Comparison of ENCODE assay signal across 1 cellular context in the genomic region with DNA sequence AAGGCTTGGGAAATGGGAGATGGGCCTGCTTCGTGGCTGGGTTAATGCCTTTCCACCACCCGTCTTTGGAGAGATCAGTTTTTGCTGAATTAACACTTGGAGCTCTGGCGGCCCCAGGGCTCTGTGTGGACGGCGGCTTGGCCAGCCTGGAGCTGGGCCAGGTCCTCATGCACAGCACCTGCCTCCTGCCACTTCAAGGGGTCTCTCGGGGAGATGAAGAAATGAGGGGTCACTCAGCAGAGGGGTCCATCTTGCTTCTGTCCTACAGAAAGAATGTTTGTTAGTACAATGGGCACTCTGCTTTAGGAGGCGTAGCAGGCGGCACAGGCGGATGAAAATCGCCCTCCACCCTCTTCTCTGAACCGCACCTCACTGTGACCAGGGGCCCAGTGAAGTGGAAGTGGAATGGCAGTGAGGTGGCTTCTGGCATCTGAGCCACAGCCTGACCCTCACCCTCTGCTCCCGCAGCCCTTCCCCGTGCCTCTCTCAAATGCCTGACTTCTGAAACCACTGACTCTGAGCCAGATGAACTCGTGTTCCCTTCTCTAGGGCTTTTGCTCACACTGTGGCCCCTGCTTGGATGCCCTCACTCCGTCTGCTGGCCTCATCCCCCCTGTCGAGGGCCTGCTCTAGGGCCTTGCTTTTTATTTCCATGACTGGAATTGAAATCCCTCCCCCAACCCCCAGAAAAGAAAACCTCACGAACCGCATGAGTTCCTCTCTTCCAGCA.
TF ChIP-seq lines count a peak whose summit lies in the region.

No MANE protein-coding gene starts in this region.

TF ChIP-seq in GM23338, 12 proteins besides CTCF, POLR2A, EP300 and RAD21 (continued from another document):
- TF ChIP-seq, protein P1, sequence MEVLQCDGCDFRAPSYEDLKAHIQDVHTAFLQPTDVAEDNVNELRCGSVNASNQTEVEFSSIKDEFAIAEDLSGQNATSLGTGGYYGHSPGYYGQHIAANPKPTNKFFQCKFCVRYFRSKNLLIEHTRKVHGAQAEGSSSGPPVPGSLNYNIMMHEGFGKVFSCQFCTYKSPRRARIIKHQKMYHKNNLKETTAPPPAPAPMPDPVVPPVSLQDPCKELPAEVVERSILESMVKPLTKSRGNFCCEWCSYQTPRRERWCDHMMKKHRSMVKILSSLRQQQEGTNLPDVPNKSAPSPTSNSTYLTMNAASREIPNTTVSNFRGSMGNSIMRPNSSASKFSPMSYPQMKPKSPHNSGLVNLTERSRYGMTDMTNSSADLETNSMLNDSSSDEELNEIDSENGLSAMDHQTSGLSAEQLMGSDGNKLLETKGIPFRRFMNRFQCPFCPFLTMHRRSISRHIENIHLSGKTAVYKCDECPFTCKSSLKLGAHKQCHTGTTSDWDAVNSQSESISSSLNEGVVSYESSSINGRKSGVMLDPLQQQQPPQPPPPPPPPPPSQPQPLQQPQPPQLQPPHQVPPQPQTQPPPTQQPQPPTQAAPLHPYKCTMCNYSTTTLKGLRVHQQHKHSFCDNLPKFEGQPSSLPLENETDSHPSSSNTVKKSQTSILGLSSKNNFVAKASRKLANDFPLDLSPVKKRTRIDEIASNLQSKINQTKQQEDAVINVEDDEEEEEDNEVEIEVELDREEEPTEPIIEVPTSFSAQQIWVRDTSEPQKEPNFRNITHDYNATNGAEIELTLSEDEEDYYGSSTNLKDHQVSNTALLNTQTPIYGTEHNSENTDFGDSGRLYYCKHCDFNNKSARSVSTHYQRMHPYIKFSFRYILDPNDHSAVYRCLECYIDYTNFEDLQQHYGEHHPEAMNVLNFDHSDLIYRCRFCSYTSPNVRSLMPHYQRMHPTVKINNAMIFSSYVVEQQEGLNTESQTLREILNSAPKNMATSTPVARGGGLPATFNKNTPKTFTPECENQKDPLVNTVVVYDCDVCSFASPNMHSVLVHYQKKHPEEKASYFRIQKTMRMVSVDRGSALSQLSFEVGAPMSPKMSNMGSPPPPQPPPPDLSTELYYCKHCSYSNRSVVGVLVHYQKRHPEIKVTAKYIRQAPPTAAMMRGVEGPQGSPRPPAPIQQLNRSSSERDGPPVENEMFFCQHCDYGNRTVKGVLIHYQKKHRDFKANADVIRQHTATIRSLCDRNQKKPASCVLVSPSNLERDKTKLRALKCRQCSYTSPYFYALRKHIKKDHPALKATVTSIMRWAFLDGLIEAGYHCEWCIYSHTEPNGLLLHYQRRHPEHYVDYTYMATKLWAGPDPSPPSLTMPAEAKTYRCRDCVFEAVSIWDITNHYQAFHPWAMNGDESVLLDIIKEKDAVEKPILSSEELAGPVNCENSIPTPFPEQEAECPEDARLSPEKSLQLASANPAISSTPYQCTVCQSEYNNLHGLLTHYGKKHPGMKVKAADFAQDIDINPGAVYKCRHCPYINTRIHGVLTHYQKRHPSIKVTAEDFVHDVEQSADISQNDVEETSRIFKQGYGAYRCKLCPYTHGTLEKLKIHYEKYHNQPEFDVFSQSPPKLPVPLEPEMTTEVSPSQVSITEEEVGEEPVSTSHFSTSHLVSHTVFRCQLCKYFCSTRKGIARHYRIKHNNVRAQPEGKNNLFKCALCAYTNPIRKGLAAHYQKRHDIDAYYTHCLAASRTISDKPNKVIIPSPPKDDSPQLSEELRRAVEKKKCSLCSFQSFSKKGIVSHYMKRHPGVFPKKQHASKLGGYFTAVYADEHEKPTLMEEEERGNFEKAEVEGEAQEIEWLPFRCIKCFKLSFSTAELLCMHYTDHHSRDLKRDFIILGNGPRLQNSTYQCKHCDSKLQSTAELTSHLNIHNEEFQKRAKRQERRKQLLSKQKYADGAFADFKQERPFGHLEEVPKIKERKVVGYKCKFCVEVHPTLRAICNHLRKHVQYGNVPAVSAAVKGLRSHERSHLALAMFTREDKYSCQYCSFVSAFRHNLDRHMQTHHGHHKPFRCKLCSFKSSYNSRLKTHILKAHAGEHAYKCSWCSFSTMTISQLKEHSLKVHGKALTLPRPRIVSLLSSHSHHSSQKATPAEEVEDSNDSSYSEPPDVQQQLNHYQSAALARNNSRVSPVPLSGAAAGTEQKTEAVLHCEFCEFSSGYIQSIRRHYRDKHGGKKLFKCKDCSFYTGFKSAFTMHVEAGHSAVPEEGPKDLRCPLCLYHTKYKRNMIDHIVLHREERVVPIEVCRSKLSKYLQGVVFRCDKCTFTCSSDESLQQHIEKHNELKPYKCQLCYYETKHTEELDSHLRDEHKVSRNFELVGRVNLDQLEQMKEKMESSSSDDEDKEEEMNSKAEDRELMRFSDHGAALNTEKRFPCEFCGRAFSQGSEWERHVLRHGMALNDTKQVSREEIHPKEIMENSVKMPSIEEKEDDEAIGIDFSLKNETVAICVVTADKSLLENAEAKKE (CRISPR knock-in tag; IDR thresholded peaks at IDR 0.05), result no peak
- TF ChIP-seq, protein P2, sequence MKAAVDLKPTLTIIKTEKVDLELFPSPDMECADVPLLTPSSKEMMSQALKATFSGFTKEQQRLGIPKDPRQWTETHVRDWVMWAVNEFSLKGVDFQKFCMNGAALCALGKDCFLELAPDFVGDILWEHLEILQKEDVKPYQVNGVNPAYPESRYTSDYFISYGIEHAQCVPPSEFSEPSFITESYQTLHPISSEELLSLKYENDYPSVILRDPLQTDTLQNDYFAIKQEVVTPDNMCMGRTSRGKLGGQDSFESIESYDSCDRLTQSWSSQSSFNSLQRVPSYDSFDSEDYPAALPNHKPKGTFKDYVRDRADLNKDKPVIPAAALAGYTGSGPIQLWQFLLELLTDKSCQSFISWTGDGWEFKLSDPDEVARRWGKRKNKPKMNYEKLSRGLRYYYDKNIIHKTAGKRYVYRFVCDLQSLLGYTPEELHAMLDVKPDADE (IDR thresholded peaks at IDR 0.05), result no peak
